31 cellular contexts compared by ENCODE assay signal in genomic region chr9:2874001-2874750, GRCh38. TPM values are rescaled to one million over a fixed set of nuclear protein-coding genes. Genes with fewer than 3 reads are reported as not detected.
DNase-seq lines count a peak whose midpoint lies in the region; ATAC-seq and TF ChIP-seq lines count a peak whose summit lies in the region.
"Had no signal": no experiment of that assay in that cellular context is flagged by ENCODE, and none has a peak within 500 bp of the region (broad histone marks: within the 10 kb centered on the region; RNA-seq: fewer than 3 reads in every experiment).

No MANE protein-coding gene starts in this region.

- WGBS in smooth muscle cell (ENCODE audit: low lambda C conversion rate): 29% methylated on average over 7 of the region's 7 CpGs
- 19 to 42% methylated on average over 2 to 7 of the region's 7 CpGs for WGBS in transverse colon (ENCODE audit: low coverage in 1 of 2), 2 donors

- H3K27me3 ChIP-seq in brain microvascular endothelial cell (replicated peaks): no peaks in the 10 kb centered on the region
- H3K27me3 ChIP-seq in smooth muscle cell (ENCODE audit: low read depth): peaks cover 11% of the 10 kb centered on the region
- peaks cover 25% of the 10 kb centered on the region for H3K27me3 ChIP-seq in transverse colon
- H3K27me3 ChIP-seq: MG63 had no signal

- no peaks in the 10 kb centered on the region for H3K79me2 ChIP-seq in smooth muscle cell (ENCODE audit: low read depth)

- H3K4me2 ChIP-seq in smooth muscle cell: peak overlapping the region; percentile 71

- H3K4me1 ChIP-seq in smooth muscle cell (ENCODE audit: low read depth): peaks cover 5% of the 10 kb centered on the region
- H3K4me1 ChIP-seq in transverse colon: no peaks in the 10 kb centered on the region
- H3K4me1 ChIP-seq: gastroesophageal sphincter, lower lobe of right lung had no signal

- H3K9ac ChIP-seq in smooth muscle cell (ENCODE audit: low read depth): no peak overlapping the region

- no peak overlapping the region for H2AFZ ChIP-seq in smooth muscle cell (ENCODE audit: low read depth)

- in situ Hi-C loops in brain microvascular endothelial cell (cut with HindIII; ENCODE audit: low pct_ligation_motif_present, low sequenced_read_pairs) (no loop called here), transverse colon (cut with MboI; ENCODE audit: low pct_ligation_motif_present in 1 of 4, low pct_unique_long_range_greater_than_20kb in 1 of 4, low sequenced_read_pairs in 3 of 4) (loop anchor here in 3 of 4 donors (25.0 kb wide), 3 partner anchors 313 to 1488 kb away; no protein-coding TSS in a partner anchor)

- H3K9me3 ChIP-seq in smooth muscle cell (replicated peaks; ENCODE audit: low read depth) (no peaks in the 10 kb centered on the region), transverse colon (no peaks in the 10 kb centered on the region)
- H3K9me3 ChIP-seq: gastroesophageal sphincter, lower lobe of right lung, MG63 had no signal

- no peak for ATAC-seq in HG03521 (IDR thresholded peaks at IDR 0.05; ENCODE audit: unreplicated experiment)
- ATAC-seq in GM21723 (IDR thresholded peaks at IDR 0.05; ENCODE audit: unreplicated experiment): no peak
- ATAC-seq: activated CD8-positive, alpha-beta T cell treated with anti-CD3 and anti-CD28 coated beads for 36 hours; gastroesophageal sphincter; lower lobe of right lung; natural killer cell; Right ventricle myocardium inferior had no signal

- TF ChIP-seq POLR2A in transverse colon (IDR thresholded peaks at IDR 0.05): no peak

- H3K36me3 ChIP-seq in brain microvascular endothelial cell (replicated peaks): no peaks in the 10 kb centered on the region
- H3K36me3 ChIP-seq in smooth muscle cell (ENCODE audit: low read depth): no peaks in the 10 kb centered on the region
- no peaks in the 10 kb centered on the region for H3K36me3 ChIP-seq in transverse colon
- H3K36me3 ChIP-seq: cardiac muscle cell, gastroesophageal sphincter, lower lobe of right lung, MG63 had no signal

- no peaks in the 10 kb centered on the region for H3F3A ChIP-seq in smooth muscle cell (ENCODE audit: low read depth)

- no peaks in the 10 kb centered on the region for H4K20me1 ChIP-seq in smooth muscle cell (ENCODE audit: low read depth)

- DNase-seq in HCEC 1CT (peak; percentile 2), brain microvascular endothelial cell (peak; percentile 47), fibroblast of villous mesenchyme (ENCODE audit: low read depth) (peak; percentile 6), smooth muscle cell (lab: John Stamatoyannopoulos, UW; ENCODE audit: unreplicated experiment) (no peak), NCI-H2171 treated with DMSO at 0.1 percent for 48 hours (lab: John Stamatoyannopoulos, UW) (no peak), transverse colon (no peak)
- DNase-seq: activated CD4-positive, CD25-positive, alpha-beta regulatory T cell treated with anti-CD3 and anti-CD28 coated beads, Interleukin-2, amount 50 U/mL, for 72 hours; activated CD8-positive, alpha-beta memory T cell treated with anti-CD3 and anti-CD28 coated beads, Interleukin-2, amount 50 U/mL, for 48 hours; activated CD8-positive, alpha-beta T cell treated with anti-CD3 and anti-CD28 coated beads for 36 hours; activated naive CD4-positive, alpha-beta T cell treated with Interleukin-2 at 50 U/mL for 16 hours; effector CD8-positive, alpha-beta T cell; erythroblast; GF-D8; KG1; kidney glomerular epithelial cell; lower lobe of right lung; MG63; natural killer cell; NCI-H2029; NCI-H526; occipital lobe; stimulated activated naive CD4-positive, alpha-beta T cell treated with Interleukin-2 at 50 U/mL for 16 hours; T-helper 2 cell had no signal

- H3K27ac ChIP-seq in brain microvascular endothelial cell (no peak overlapping the region), smooth muscle cell (ENCODE audit: low read depth) (peak overlapping the region; percentile 79), transverse colon (no peak overlapping the region)
- H3K27ac ChIP-seq: cardiac muscle cell, coronary artery, gastroesophageal sphincter, HL-60, lower lobe of right lung, skin epidermis had no signal

- H3K4me3 ChIP-seq in brain microvascular endothelial cell (ENCODE audit: low read depth, low read length): no peak overlapping the region
- no peak overlapping the region for H3K4me3 ChIP-seq in fibroblast of villous mesenchyme (ENCODE audit: low read depth, low read length)
- H3K4me3 ChIP-seq in smooth muscle cell: no peak overlapping the region
- no peak overlapping the region for H3K4me3 ChIP-seq in transverse colon
- H3K4me3 ChIP-seq: cardiac muscle cell, coronary artery, gastroesophageal sphincter, lower lobe of right lung, MG63, skin epidermis had no signal

- intact Hi-C loops in transverse colon (cut with DNase I; ENCODE audit: low total_unique reads): no loop called here

- TF ChIP-seq EP300 in transverse colon (IDR thresholded peaks at IDR 0.05; ENCODE audit: low read depth): no peak

- TF ChIP-seq CTCF in brain microvascular endothelial cell (IDR thresholded peaks at IDR 0.05; ENCODE audit: low read depth, low read length, missing control alignments): no peak
- TF ChIP-seq CTCF in fibroblast of villous mesenchyme (IDR thresholded peaks at IDR 0.05; ENCODE audit: insufficient read depth, low read depth, low read length): no peak
- TF ChIP-seq CTCF in smooth muscle cell (IDR thresholded peaks at IDR 0.05; ENCODE audit: borderline replicate concordance, insufficient read depth, poor library complexity, severe bottlenecking): no peak
- no peak for TF ChIP-seq CTCF in transverse colon (IDR thresholded peaks at IDR 0.05)

RNA-seq across cellular contexts. Expression of gene PUM3, which starts 30.3 kb away (rescaled TPM):
- total RNA-seq in fibroblast of villous mesenchyme (50.3 and 68.7 TPM in 2 replicates), smooth muscle cell (32.1 and 40.3 TPM in 2 replicates), transverse colon (10 to 100 TPM in 3 of 4 donors, 1 to 10 TPM in 1; 8.6 to 35.6 (median 13.9) TPM)
- 32.3 and 38.8 TPM in 2 replicates for polyA plus RNA-seq in smooth muscle cell

Comparison
In these comparisons a context has a peak if more than half of its experiments do, and no peak if none do; other contexts are left out.
1. DNase-seq: peak in HCEC 1CT (single experiment), brain microvascular endothelial cell (single experiment) and fibroblast of villous mesenchyme (single experiment); none in smooth muscle cell (single experiment), NCI-H2171 treated with DMSO at 0.1 percent for 48 hours (single experiment) and transverse colon (single experiment).